In the genomic region with DNA sequence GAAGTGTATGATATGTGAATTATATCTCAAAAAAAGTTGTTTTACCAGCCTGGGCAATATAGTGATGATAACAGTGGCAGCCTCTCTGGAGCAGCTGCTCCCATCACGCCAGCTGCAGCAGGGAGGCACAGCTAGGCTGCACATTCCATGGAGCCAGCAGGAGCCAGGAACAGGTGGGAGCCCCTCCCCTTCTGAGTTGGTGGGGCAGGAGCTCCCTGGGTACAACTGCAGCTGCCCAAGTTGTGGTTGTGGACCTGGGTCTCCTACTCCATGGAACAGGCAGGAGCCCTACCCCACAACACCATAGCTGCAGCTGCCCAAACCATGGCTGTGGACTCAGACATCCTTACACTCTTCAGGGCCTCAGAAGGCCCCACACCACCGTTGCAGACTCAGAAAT, we compare ENCODE assay signal across 31 cellular contexts.
"Had no signal": no experiment of that assay in that cellular context is flagged by ENCODE, and none has a peak within 500 bp of the region (broad histone marks: within the 10 kb centered on the region; RNA-seq: fewer than 3 reads in every experiment).

No MANE protein-coding gene starts in this region.

- H3K27ac Mint-ChIP-seq: activated B cell treated with CpG ODN at 0.5 μM for 24 hours; activated CD4-positive, alpha-beta memory T cell treated with anti-CD3 and anti-CD28 coated beads for 36 hours; activated naive CD4-positive, alpha-beta T cell treated with anti-CD3 and anti-CD28 coated beads for 36 hours; activated naive CD4-positive, alpha-beta T cell treated with anti-CD3 and anti-CD28 coated beads, Interleukin-2, amount 50 U/mL, for 72 hours; activated T-helper 1 cell treated with anti-CD3 and anti-CD28 coated beads, Interleukin-12 subunit alpha, Interleukin-12 subunit beta, Interleukin-2, Interleukin-4 antibody, amounts not matched to agents 30 ng/mL and 10 ng/mL and 1 ng/mL, durations not matched to agents 14 hours and 24 hours and 36 hours; T-cell; T-helper 17 cell had no signal

- DNase-seq: activated B cell treated with CpG ODN at 0.5 μM for 24 hours; activated CD4-positive, alpha-beta memory T cell treated with anti-CD3 and anti-CD28 coated beads for 36 hours; activated CD4-positive, alpha-beta T cell treated with anti-CD3 and anti-CD28 coated beads for 4 hours; activated CD4-positive, alpha-beta T cell treated with anti-CD3 and anti-CD28 coated beads, Interleukin-2, amount 50 U/mL, for 1 hour; activated CD4-positive, CD25-positive, alpha-beta regulatory T cell treated with anti-CD3 and anti-CD28 coated beads, Interleukin-2, amount 50 U/mL, for 72 hours; activated CD8-positive, alpha-beta memory T cell treated with anti-CD3 and anti-CD28 coated beads, Interleukin-2, amount 50 U/mL, for 4 hours; activated gamma-delta T cell treated with Interleukin-2 at 50 U/mL for 16 hours; activated naive CD4-positive, alpha-beta T cell treated with anti-CD3 and anti-CD28 coated beads for 36 hours; activated T-cell treated with anti-CD3 and anti-CD28 coated beads for 4 hours; activated T-cell treated with anti-CD3 and anti-CD28 coated beads, Interleukin-2, amount 50 U/mL, for 4 hours; adrenal gland; body of pancreas; MG63; NCI-H1048; NCI-H1105 treated with DMSO at 0.1 percent for 48 hours; NCI-H1436; NCI-H1694; NCI-H1930; NCI-H2081 treated with DMSO at 0.1 percent for 48 hours; NCI-H345; NCI-H524 treated with DMSO at 0.1 percent for 48 hours; Right ventricle myocardium superior; T-cell; T-helper 17 cell had no signal

- H3K9me3 Mint-ChIP-seq: activated B cell treated with CpG ODN at 0.5 μM for 24 hours; activated CD4-positive, alpha-beta memory T cell treated with anti-CD3 and anti-CD28 coated beads for 36 hours; activated naive CD4-positive, alpha-beta T cell treated with anti-CD3 and anti-CD28 coated beads for 36 hours; activated naive CD4-positive, alpha-beta T cell treated with anti-CD3 and anti-CD28 coated beads, Interleukin-2, amount 50 U/mL, for 72 hours; activated T-cell treated with anti-CD3 and anti-CD28 coated beads, Interleukin-2, amount 50 U/mL, for 4 hours; activated T-helper 1 cell treated with anti-CD3 and anti-CD28 coated beads, Interleukin-12 subunit alpha, Interleukin-12 subunit beta, Interleukin-2, Interleukin-4 antibody, amounts not matched to agents 30 ng/mL and 10 ng/mL and 1 ng/mL, durations not matched to agents 14 hours and 24 hours and 36 hours; T-cell had no signal

- H3K36me3 Mint-ChIP-seq: activated CD4-positive, alpha-beta memory T cell treated with anti-CD3 and anti-CD28 coated beads for 36 hours; activated naive CD4-positive, alpha-beta T cell treated with anti-CD3 and anti-CD28 coated beads, Interleukin-2, amount 50 U/mL, for 72 hours; T-cell had no signal

- H3K4me1 Mint-ChIP-seq: activated B cell treated with CpG ODN at 0.5 μM for 24 hours, T-cell had no signal

- FAIRE-seq: astrocyte, K562 had no signal

- H3K4me3 Mint-ChIP-seq: activated B cell treated with CpG ODN at 0.5 μM for 24 hours; activated CD4-positive, alpha-beta memory T cell treated with anti-CD3 and anti-CD28 coated beads for 36 hours; activated naive CD4-positive, alpha-beta T cell treated with anti-CD3 and anti-CD28 coated beads for 36 hours; activated T-cell treated with anti-CD3 and anti-CD28 coated beads, Interleukin-2, amount 50 U/mL, for 4 hours; activated T-helper 1 cell treated with anti-CD3 and anti-CD28 coated beads, Interleukin-12 subunit alpha, Interleukin-12 subunit beta, Interleukin-2, Interleukin-4 antibody, amounts not matched to agents 30 ng/mL and 10 ng/mL and 1 ng/mL, durations not matched to agents 14 hours and 24 hours and 36 hours; T-cell; T-helper 17 cell had no signal

- ATAC-seq: activated naive CD4-positive, alpha-beta T cell treated with anti-CD3 and anti-CD28 coated beads, Interleukin-2, amount 50 U/mL, for 72 hours; activated T-cell treated with anti-CD3 and anti-CD28 coated beads, Interleukin-2, amount 50 U/mL, for 4 hours; body of pancreas; K562; SK-N-SH treated with all-trans-retinoic acid at 6 μM for 48 hours; T-cell; T-helper 17 cell had no signal

- H3K9me3 ChIP-seq: body of pancreas, breast epithelium had no signal

- H3K27ac ChIP-seq: adrenal gland, body of pancreas, breast epithelium, VCaP had no signal

- H3K4me1 ChIP-seq: adrenal gland, body of pancreas, breast epithelium had no signal

- H3K27me3 ChIP-seq: adrenal gland, body of pancreas, breast epithelium, MG63 had no signal

- H3K36me3 ChIP-seq: adrenal gland, breast epithelium, MG63 had no signal

- H3K4me3 ChIP-seq: adrenal gland, body of pancreas, breast epithelium, K562, MG63 had no signal
